27 cellular contexts compared by ENCODE assay signal in genomic region chr10:132761395-132762060, GRCh38. TPM values are rescaled to one million over a fixed set of nuclear protein-coding genes. Genes with fewer than 3 reads are reported as not detected.
"Had no signal": no experiment of that assay in that cellular context is flagged by ENCODE, and none has a peak within 500 bp of the region (broad histone marks: within the 10 kb centered on the region; RNA-seq: fewer than 3 reads in every experiment).

No MANE protein-coding gene starts in this region.

- ATAC-seq: Panc1, PC-3 had no signal

- H3K27ac ChIP-seq: KMS-11, RWPE1 had no signal

- DNase-seq: IMR-90; Kasumi-1; MM.1S; NCI-H1092 treated with DMSO at 0.1 percent for 48 hours; NCI-H1436; NCI-H187; NCI-H2029; NCI-H2081 treated with DMSO at 0.1 percent for 48 hours; NCI-H2171; NCI-H226; NCI-H446; NCI-H510A; NCI-H524 treated with DMSO at 0.1 percent for 48 hours; NCI-H69; NCI-H774; NK-92 treated with Interleukin-12 subunit alpha and Interleukin-12 subunit beta, amount 100 ng/mL, for 24 hours; PC-3; SHP77; SK-N-SH; SW 1271 had no signal

- H3K9me3 ChIP-seq: SK-N-SH had no signal

RNA-seq across cellular contexts. Expression of gene NKX6-2, which starts 24.4 kb away (rescaled TPM):
- total RNA-seq: HT-29, IMR-90, M059J, OCI-LY7, PC-3, SK-MEL-5 had no signal
